ENCODE assay signal across 28 cellular contexts in genomic region chr20:61330441-61330840, GRCh38.
"Had no signal": no experiment of that assay in that cellular context is flagged by ENCODE, and none has a peak within 500 bp of the region (broad histone marks: within the 10 kb centered on the region; RNA-seq: fewer than 3 reads in every experiment).

No MANE protein-coding gene starts in this region.

- H3K4me1 ChIP-seq: stomach, suprapubic skin, testis, thyroid gland, tibial artery, tibial nerve, transverse colon, upper lobe of left lung, upper lobe of right lung, uterus, vagina had no signal

- H3K27me3 Mint-ChIP-seq: stimulated activated memory B cell treated with anti-CD40 and anti-IgM and Interleukin-4, amounts not matched to agents 10 μg/mL and 1 μg/mL and 100 μg/mL, for 72 hours; stimulated activated naive B cell treated with anti-CD40 and anti-IgM and Interleukin-4, amounts not matched to agents 10 μg/mL and 1 μg/mL and 100 μg/mL, for 72 hours; stimulated activated naive CD8-positive, alpha-beta T cell treated with anti-CD3 and anti-CD28 coated beads, Interleukin-15, amount 100 ng/mL, for 72 hours; stimulated activated naive CD8-positive, alpha-beta T cell treated with anti-CD3 and anti-CD28 coated beads, Interleukin-15, Interleukin-2, amounts not matched to agents 100 ng/mL and 50 ng/mL, for 24 hours had no signal

- H3K27ac ChIP-seq: stomach, suprapubic skin, testis, thoracic aorta, thyroid gland, tibial artery, tibial nerve, transverse colon, upper lobe of left lung, upper lobe of right lung, uterus, vagina had no signal

- H3K27me3 ChIP-seq: testis, thyroid gland, tibial nerve, upper lobe of left lung, upper lobe of right lung, uterus, vagina had no signal

- H3K9me3 Mint-ChIP-seq: stimulated activated effector memory CD8-positive, alpha-beta T cell treated with anti-CD3 and anti-CD28 coated beads, Interleukin-12 subunit alpha, Interleukin-12 subunit beta, amount 100 ng/mL, for 72 hours; stimulated activated naive CD8-positive, alpha-beta T cell treated with anti-CD3 and anti-CD28 coated beads, Interleukin-15, amount 100 ng/mL, for 72 hours; stimulated activated naive CD8-positive, alpha-beta T cell treated with anti-CD3 and anti-CD28 coated beads, Interleukin-15, Interleukin-2, amounts not matched to agents 100 ng/mL and 50 ng/mL, for 24 hours; type B pancreatic cell had no signal

- H3K4me3 ChIP-seq: stomach, suprapubic skin, testis, thoracic aorta, thyroid gland, tibial artery, tibial nerve, transverse colon, upper lobe of left lung, upper lobe of right lung, uterus, vagina had no signal

- H3K9me3 ChIP-seq: suprapubic skin, testis, thoracic aorta, thyroid gland, tibial artery, transverse colon, upper lobe of left lung, upper lobe of right lung, uterus, vagina had no signal

- H3K4me1 Mint-ChIP-seq: stimulated activated effector memory CD8-positive, alpha-beta T cell treated with anti-CD3 and anti-CD28 coated beads, Interleukin-12 subunit alpha, Interleukin-12 subunit beta, amount 100 ng/mL, for 72 hours; stimulated activated memory B cell treated with anti-CD40 and anti-IgM and Interleukin-4, amounts not matched to agents 10 μg/mL and 1 μg/mL and 100 μg/mL, for 72 hours; stimulated activated naive B cell treated with anti-CD40 and anti-IgM and Interleukin-4, amounts not matched to agents 10 μg/mL and 1 μg/mL and 100 μg/mL, for 72 hours; stimulated activated naive CD8-positive, alpha-beta T cell treated with anti-CD3 and anti-CD28 coated beads, Interleukin-15, amount 100 ng/mL, for 72 hours had no signal

- H3K27ac Mint-ChIP-seq: stimulated activated effector memory CD8-positive, alpha-beta T cell treated with anti-CD3 and anti-CD28 coated beads, Interleukin-12 subunit alpha, Interleukin-12 subunit beta, amount 100 ng/mL, for 72 hours; stimulated activated memory B cell treated with anti-CD40 and anti-IgM and Interleukin-4, amounts not matched to agents 10 μg/mL and 1 μg/mL and 100 μg/mL, for 72 hours; stimulated activated naive B cell treated with anti-CD40 and anti-IgM and Interleukin-4, amounts not matched to agents 10 μg/mL and 1 μg/mL and 100 μg/mL, for 72 hours; stimulated activated naive CD8-positive, alpha-beta T cell treated with anti-CD3 and anti-CD28 coated beads, Interleukin-15, amount 100 ng/mL, for 72 hours; stimulated activated naive CD8-positive, alpha-beta T cell treated with anti-CD3 and anti-CD28 coated beads, Interleukin-15, Interleukin-2, amounts not matched to agents 100 ng/mL and 50 ng/mL, for 24 hours; type B pancreatic cell had no signal

- H3K36me3 Mint-ChIP-seq: stimulated activated effector memory CD8-positive, alpha-beta T cell treated with anti-CD3 and anti-CD28 coated beads, Interleukin-12 subunit alpha, Interleukin-12 subunit beta, amount 100 ng/mL, for 72 hours; stimulated activated memory B cell treated with anti-CD40 and anti-IgM and Interleukin-4, amounts not matched to agents 10 μg/mL and 1 μg/mL and 100 μg/mL, for 72 hours; stimulated activated naive B cell treated with anti-CD40 and anti-IgM and Interleukin-4, amounts not matched to agents 10 μg/mL and 1 μg/mL and 100 μg/mL, for 72 hours; type B pancreatic cell had no signal

- ATAC-seq: stimulated activated effector memory CD8-positive, alpha-beta T cell treated with anti-CD3 and anti-CD28 coated beads, Interleukin-12 subunit alpha, Interleukin-12 subunit beta, amount 100 ng/mL, for 72 hours; stimulated activated memory B cell treated with anti-CD40 and anti-IgM and Interleukin-4, amounts not matched to agents 10 μg/mL and 1 μg/mL and 100 μg/mL, for 72 hours; stimulated activated naive B cell treated with anti-CD40 and anti-IgM and Interleukin-4, amounts not matched to agents 10 μg/mL and 1 μg/mL and 100 μg/mL, for 72 hours; stimulated activated naive CD8-positive, alpha-beta T cell treated with anti-CD3 and anti-CD28 coated beads, Interleukin-15, amount 100 ng/mL, for 72 hours had no signal

- H3K4me3 Mint-ChIP-seq: stimulated activated effector memory CD8-positive, alpha-beta T cell treated with anti-CD3 and anti-CD28 coated beads, Interleukin-12 subunit alpha, Interleukin-12 subunit beta, amount 100 ng/mL, for 72 hours; stimulated activated memory B cell treated with anti-CD40 and anti-IgM and Interleukin-4, amounts not matched to agents 10 μg/mL and 1 μg/mL and 100 μg/mL, for 72 hours; stimulated activated naive B cell treated with anti-CD40 and anti-IgM and Interleukin-4, amounts not matched to agents 10 μg/mL and 1 μg/mL and 100 μg/mL, for 72 hours; stimulated activated naive CD8-positive, alpha-beta T cell treated with anti-CD3 and anti-CD28 coated beads, Interleukin-15, amount 100 ng/mL, for 72 hours; stimulated activated naive CD8-positive, alpha-beta T cell treated with anti-CD3 and anti-CD28 coated beads, Interleukin-15, Interleukin-2, amounts not matched to agents 100 ng/mL and 50 ng/mL, for 24 hours; type B pancreatic cell had no signal

- DNase-seq: stimulated activated CD4-positive, alpha-beta T cell treated with anti-CD3 and anti-CD28 coated beads, Interleukin-2, amount 100 ng/mL, for 48 hours; stimulated activated CD4-positive, alpha-beta T cell treated with anti-CD3 and anti-CD28 coated beads, Interleukin-4, amount 100 ng/mL, for 1 hour; stimulated activated CD4-positive, alpha-beta T cell treated with anti-CD3 and anti-CD28 coated beads, Interleukin-4, amount 100 ng/mL, for 24 hours; stimulated activated CD4-positive, alpha-beta T cell treated with anti-CD3 and anti-CD28 coated beads, Interleukin-4, amount 100 ng/mL, for 4 hours; stimulated activated CD8-positive, alpha-beta memory T cell treated with anti-CD3 and anti-CD28 coated beads, Interleukin-4, amount 100 ng/mL, for 48 hours; stimulated activated naive B cell treated with anti-CD40 and anti-IgM and Interleukin-4, amounts not matched to agents 10 μg/mL and 1 μg/mL and 100 μg/mL, for 72 hours; stimulated activated naive CD4-positive, alpha-beta T cell; stimulated activated naive CD4-positive, alpha-beta T cell treated with Interleukin-2 at 50 U/mL for 16 hours; stimulated activated naive CD8-positive, alpha-beta T cell treated with anti-CD3 and anti-CD28 coated beads, Interleukin-15, amount 100 ng/mL, for 72 hours; stimulated activated naive CD8-positive, alpha-beta T cell treated with anti-CD3 and anti-CD28 coated beads, Interleukin-15, Interleukin-2, amounts not matched to agents 100 U/mL and 50 U/mL, for 24 hours; stomach; substantia nigra; testis; thyroid gland; tibial artery; transverse colon; trophoblast cell; upper lobe of left lung; upper lobe of right lung; uterus had no signal

- H3K36me3 ChIP-seq: stomach, suprapubic skin, thoracic aorta, thyroid gland, tibial artery, tibial nerve, transverse colon, upper lobe of left lung, upper lobe of right lung, uterus, vagina had no signal
